19 cellular contexts compared by ENCODE assay signal in the genomic region with DNA sequence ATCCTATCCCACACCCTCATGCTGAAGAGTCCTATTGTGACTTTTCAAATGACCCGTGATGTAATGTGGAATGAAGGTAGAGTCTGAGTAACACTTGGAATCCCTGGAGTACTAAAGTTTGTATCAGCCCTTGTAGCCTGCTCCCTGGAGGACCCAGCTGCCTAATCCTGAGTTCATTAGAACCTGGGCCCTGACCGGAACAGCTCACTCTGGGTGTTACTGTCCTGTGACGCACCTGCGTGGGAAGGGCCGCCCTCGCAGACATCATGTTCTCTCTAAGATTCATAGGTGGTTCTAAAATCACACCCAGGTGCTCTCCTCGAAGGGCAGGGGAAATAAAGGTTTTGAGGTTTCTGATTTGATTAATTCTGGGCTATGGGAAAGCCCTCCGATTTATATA.
DNase-seq lines count a peak whose midpoint lies in the region; ATAC-seq and TF ChIP-seq lines count a peak whose summit lies in the region.
"Had no signal": no experiment of that assay in that cellular context is flagged by ENCODE, and none has a peak within 500 bp of the region (broad histone marks: within the 10 kb centered on the region; RNA-seq: fewer than 3 reads in every experiment).

No MANE protein-coding gene starts in this region.

- H3K4me1 Mint-ChIP-seq in activated naive CD4-positive, alpha-beta T cell treated with anti-CD3 and anti-CD28 coated beads, Interleukin-2, amount 50 U/mL, for 24 hours: peaks cover 96% of the 10 kb centered on the region
- peaks cover 62 to 95% (median 94%) of the 10 kb centered on the region in 4 donors for H3K4me1 Mint-ChIP-seq in naive thymus-derived CD8-positive, alpha-beta T cell

- no peak for TF ChIP-seq POLR2A in esophagus squamous epithelium (IDR thresholded peaks at IDR 0.05)

- no peak for ATAC-seq in naive thymus-derived CD8-positive, alpha-beta T cell
- ATAC-seq in stimulated activated naive CD8-positive, alpha-beta T cell treated with anti-CD3 and anti-CD28 coated beads, Interleukin-15, Interleukin-2, amounts not matched to agents 100 U/mL and 50 U/mL, for 24 hours: no peak
- no peak for ATAC-seq in GM21717 (IDR thresholded peaks at IDR 0.05; ENCODE audit: unreplicated experiment)
- ATAC-seq: left ventricle myocardium superior had no signal

- H3K27me3 Mint-ChIP-seq in activated naive CD4-positive, alpha-beta T cell treated with anti-CD3 and anti-CD28 coated beads, Interleukin-2, amount 50 U/mL, for 24 hours: no peaks in the 10 kb centered on the region
- H3K27me3 Mint-ChIP-seq in naive thymus-derived CD8-positive, alpha-beta T cell: no peaks in the 10 kb centered on the region
- H3K27me3 Mint-ChIP-seq: activated B cell treated with CpG ODN at 0.5 μM for 24 hours, brain had no signal

- POLR2A ChIA-PET in naive thymus-derived CD8-positive, alpha-beta T cell (lab: Charles Lee): interaction anchor here (1.0 kb wide), 1 partner anchor 10 kb away, joined by 3 read pairs; no protein-coding TSS in a partner anchor

- H3K9me3 ChIP-seq in esophagus squamous epithelium: no peaks in the 10 kb centered on the region

- peaks cover 6% of the 10 kb centered on the region for H3K9me3 Mint-ChIP-seq in activated naive CD4-positive, alpha-beta T cell treated with anti-CD3 and anti-CD28 coated beads, Interleukin-2, amount 50 U/mL, for 24 hours
- H3K9me3 Mint-ChIP-seq in naive thymus-derived CD8-positive, alpha-beta T cell: no peaks in the 10 kb centered on the region
- H3K9me3 Mint-ChIP-seq: T-helper 1 cell treated with Interleukin-12 subunit alpha and Interleukin-12 subunit beta and Interleukin-4 antibody, amounts not matched to agents 30 μg/mL and 1 μg/mL, for 36 hours had no signal

- H3K4me1 ChIP-seq in esophagus squamous epithelium: peaks cover 19 to 86% (median 39%) of the 10 kb centered on the region in 3 donors

- peaks cover 22% of the 10 kb centered on the region for H3K36me3 Mint-ChIP-seq in activated naive CD4-positive, alpha-beta T cell treated with anti-CD3 and anti-CD28 coated beads, Interleukin-2, amount 50 U/mL, for 24 hours
- peaks cover 0 to 29% (median 17%) of the 10 kb centered on the region in 3 donors for H3K36me3 Mint-ChIP-seq in naive thymus-derived CD8-positive, alpha-beta T cell

- no peak overlapping the region for H3K4me3 ChIP-seq in esophagus squamous epithelium

- H3K4me3 Mint-ChIP-seq in activated naive CD4-positive, alpha-beta T cell treated with anti-CD3 and anti-CD28 coated beads, Interleukin-2, amount 50 U/mL, for 24 hours: peak overlapping the region; percentile 23
- peak overlapping the region in 7 of 10 donors; percentile 7 to 72 (median 15) for H3K4me3 Mint-ChIP-seq in naive thymus-derived CD8-positive, alpha-beta T cell
- H3K4me3 Mint-ChIP-seq: activated B cell treated with CpG ODN at 0.5 μM for 24 hours; brain; T-helper 1 cell treated with Interleukin-12 subunit alpha and Interleukin-12 subunit beta and Interleukin-4 antibody, amounts not matched to agents 30 μg/mL and 1 μg/mL, for 36 hours had no signal

- no peak for TF ChIP-seq CTCF in esophagus squamous epithelium (IDR thresholded peaks at IDR 0.05)

- intact Hi-C loops in esophagus squamous epithelium (cut with DNase I): no loop called here

- H3K27ac ChIP-seq in esophagus squamous epithelium: no peak overlapping the region

- H3K36me3 ChIP-seq in esophagus squamous epithelium: peaks cover 0 to 8% (median 0%) of the 10 kb centered on the region in 3 donors

- H3K27ac Mint-ChIP-seq in activated naive CD4-positive, alpha-beta T cell treated with anti-CD3 and anti-CD28 coated beads, Interleukin-2, amount 50 U/mL, for 24 hours: peak overlapping the region; percentile 86
- peak overlapping the region; percentile 41 to 100 (median 74) for H3K27ac Mint-ChIP-seq in naive thymus-derived CD8-positive, alpha-beta T cell
- H3K27ac Mint-ChIP-seq: activated B cell treated with CpG ODN at 0.5 μM for 24 hours; T-helper 1 cell treated with Interleukin-12 subunit alpha and Interleukin-12 subunit beta and Interleukin-4 antibody, amounts not matched to agents 30 μg/mL and 1 μg/mL, for 36 hours had no signal

- DNase-seq in activated naive CD4-positive, alpha-beta T cell (lab: John Stamatoyannopoulos, UW): no peak
- DNase-seq in activated T-cell treated with anti-CD3 and anti-CD28 coated beads, Interleukin-2, amount 50 U/mL, for 48 hours: peak; percentile 67 to 73
- no peak for DNase-seq in naive thymus-derived CD8-positive, alpha-beta T cell
- DNase-seq in stimulated activated naive CD8-positive, alpha-beta T cell treated with anti-CD3 and anti-CD28 coated beads, Interleukin-15, Interleukin-2, amounts not matched to agents 100 U/mL and 50 U/mL, for 24 hours: peak; percentile 46
- DNase-seq in esophagus squamous epithelium (lab: John Stamatoyannopoulos, UW) (no peak), SHP77 treated with DMSO at 0.1 percent for 48 hours (lab: John Stamatoyannopoulos, UW) (no peak)
- DNase-seq: activated B cell treated with CpG ODN at 0.5 μM for 24 hours; activated gamma-delta T cell; HCEC 1CT; left ventricle myocardium superior; NCI-H1417 treated with DMSO at 0.1 percent for 48 hours; NCI-H345; NK-92 treated with Interleukin-12 subunit alpha and Interleukin-12 subunit beta, amount 100 ng/mL, for 24 hours; posterior cingulate gyrus; small intestine had no signal

- WGBS in esophagus squamous epithelium, 2 donors: 80 to 91% methylated on average over 8 of the region's 8 CpGs

- H3K27me3 ChIP-seq in esophagus squamous epithelium: no peaks in the 10 kb centered on the region

Comparison
In these comparisons a context has a peak if more than half of its experiments do, and no peak if none do; other contexts are left out.
1. DNase-seq: peak in activated T-cell treated with anti-CD3 and anti-CD28 coated beads, Interleukin-2, amount 50 U/mL, for 48 hours (2 of 2) and stimulated activated naive CD8-positive, alpha-beta T cell treated with anti-CD3 and anti-CD28 coated beads, Interleukin-15, Interleukin-2, amounts not matched to agents 100 U/mL and 50 U/mL, for 24 hours (single experiment); none in activated naive CD4-positive, alpha-beta T cell (0 of 4), naive thymus-derived CD8-positive, alpha-beta T cell (0 of 10), esophagus squamous epithelium (single experiment) and SHP77 treated with DMSO at 0.1 percent for 48 hours (single experiment).